In the genomic region with DNA sequence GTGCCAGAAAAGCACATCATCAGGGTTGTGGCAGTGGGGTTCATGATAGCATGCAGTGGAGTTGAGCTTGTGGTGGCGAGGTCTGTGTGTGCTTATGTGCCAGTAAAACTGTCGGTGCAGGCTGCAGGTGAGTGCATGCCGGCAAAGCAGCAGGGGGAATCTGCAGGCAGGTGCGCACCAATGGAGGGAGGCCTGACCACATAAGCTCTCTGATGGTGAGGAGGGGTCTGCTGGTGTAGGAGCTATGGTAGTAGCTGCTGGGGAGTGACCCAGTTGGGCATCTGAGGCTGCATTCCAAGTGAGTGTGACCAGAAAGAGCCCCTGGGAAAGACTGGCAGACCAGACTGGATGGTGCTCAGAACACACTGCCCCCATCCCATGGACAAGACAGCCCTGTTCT, we compare ENCODE assay signal across 23 cellular contexts.
"Had no signal": no experiment of that assay in that cellular context is flagged by ENCODE, and none has a peak within 500 bp of the region (broad histone marks: within the 10 kb centered on the region; RNA-seq: fewer than 3 reads in every experiment).

No MANE protein-coding gene starts in this region.

- H3K27ac ChIP-seq: dorsolateral prefrontal cortex, epithelial cell of prostate, gastrocnemius medialis, left ventricle myocardium inferior, lower lobe of right lung, prostate gland, skin epidermis, spleen, suprapubic skin, transverse colon, vagina had no signal

- H3K4me3 ChIP-seq: dorsolateral prefrontal cortex, gastrocnemius medialis, left ventricle myocardium inferior, lower lobe of right lung, prostate gland, skin epidermis, spleen, suprapubic skin, transverse colon, vagina had no signal

- H3K27me3 Mint-ChIP-seq: stimulated activated naive CD8-positive, alpha-beta T cell treated with anti-CD3 and anti-CD28 coated beads, Interleukin-15, amount 100 ng/mL, for 72 hours had no signal

- H3K9me3 Mint-ChIP-seq: endodermal cell had no signal

- H3K4me1 Mint-ChIP-seq: endodermal cell; natural killer cell; stimulated activated naive CD8-positive, alpha-beta T cell treated with anti-CD3 and anti-CD28 coated beads, Interleukin-15, amount 100 ng/mL, for 72 hours had no signal

- H3K4me3 Mint-ChIP-seq: endodermal cell; natural killer cell; stimulated activated naive CD8-positive, alpha-beta T cell treated with anti-CD3 and anti-CD28 coated beads, Interleukin-15, amount 100 ng/mL, for 72 hours had no signal

- H3K9me3 ChIP-seq: gastrocnemius medialis, lower lobe of right lung, prostate gland, transverse colon, vagina had no signal

- H3K4me1 ChIP-seq: gastrocnemius medialis, left ventricle myocardium inferior, lower lobe of right lung, prostate gland, spleen, suprapubic skin, transverse colon, vagina had no signal

- H3K27ac Mint-ChIP-seq: endodermal cell; natural killer cell; stimulated activated naive CD8-positive, alpha-beta T cell treated with anti-CD3 and anti-CD28 coated beads, Interleukin-15, amount 100 ng/mL, for 72 hours had no signal

- DNase-seq: cortex of kidney; dorsolateral prefrontal cortex; effector CD4-positive, alpha-beta T cell; endodermal cell; foreskin fibroblast; gastrocnemius medialis; head of caudate nucleus; left colon; left ventricle myocardium inferior; lower lobe of right lung; natural killer cell; right cardiac atrium; spleen; stimulated activated CD4-positive, alpha-beta T cell treated with anti-CD3 and anti-CD28 coated beads, Interleukin-4, amount 100 ng/mL, for 4 hours; stimulated activated naive CD4-positive, alpha-beta T cell; stimulated activated naive CD8-positive, alpha-beta T cell treated with anti-CD3 and anti-CD28 coated beads, Interleukin-15, amount 100 ng/mL, for 72 hours; transverse colon had no signal

- H3K36me3 ChIP-seq: gastrocnemius medialis, left ventricle myocardium inferior, lower lobe of right lung, prostate gland, spleen, suprapubic skin, transverse colon, vagina had no signal

- ATAC-seq: esophagus mucosa; gastrocnemius medialis; left colon; lower lobe of right lung; natural killer cell; right cardiac atrium; stimulated activated naive CD8-positive, alpha-beta T cell treated with anti-CD3 and anti-CD28 coated beads, Interleukin-15, amount 100 ng/mL, for 72 hours had no signal
